ENCODE assay signal across 24 cellular contexts in the genomic region with DNA sequence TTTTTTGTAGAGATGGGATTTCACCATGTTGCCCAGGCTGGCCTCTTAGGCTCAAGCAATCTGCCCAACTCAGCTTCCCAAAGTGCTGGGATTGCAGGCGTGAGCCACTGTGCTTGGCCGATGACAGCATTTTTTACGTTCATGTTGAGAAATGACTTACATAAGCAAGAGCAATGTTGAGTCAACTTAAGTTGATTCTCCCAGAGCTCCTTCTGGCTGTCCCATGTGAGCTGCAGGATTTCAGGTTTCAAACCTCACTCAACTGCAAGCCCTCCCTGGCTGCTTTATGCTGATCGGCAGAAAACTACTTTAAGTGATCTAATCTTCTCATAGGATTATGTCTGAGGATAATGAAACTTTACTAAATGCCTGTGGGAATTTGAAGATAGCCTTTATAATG.
"Had no signal": no experiment of that assay in that cellular context is flagged by ENCODE, and none has a peak within 500 bp of the region (broad histone marks: within the 10 kb centered on the region; RNA-seq: fewer than 3 reads in every experiment).

No MANE protein-coding gene starts in this region.

- DNase-seq: activated CD4-positive, alpha-beta memory T cell treated with anti-CD3 and anti-CD28 coated beads for 36 hours; activated CD4-positive, alpha-beta T cell treated with anti-CD3 and anti-CD28 coated beads, Interleukin-2, amount 10 ng/mL, durations not matched to agents 7 days and 5 days; activated CD4-positive, CD25-positive, alpha-beta regulatory T cell; activated CD8-positive, alpha-beta memory T cell treated with anti-CD3 and anti-CD28 coated beads for 24 hours; activated gamma-delta T cell; activated naive CD4-positive, alpha-beta T cell treated with anti-CD3 and anti-CD28 coated beads for 36 hours; activated T-cell treated with anti-CD3 and anti-CD28 coated beads, Interleukin-2, amount 50 U/mL, for 4 hours; brain microvascular endothelial cell; KG1; NCI-H1092; NCI-H1417; NCI-H1930; NCI-H2171; NCI-H226; NCI-H526; NCI-H774; NK-92 treated with Interleukin-12 subunit alpha and Interleukin-12 subunit beta, amount 100 ng/mL, for 24 hours; Peyer's patch; SHP77 treated with DMSO at 0.1 percent for 48 hours had no signal

- H3K4me3 Mint-ChIP-seq: activated CD4-positive, alpha-beta memory T cell treated with anti-CD3 and anti-CD28 coated beads for 36 hours; activated CD4-positive, alpha-beta T cell treated with anti-CD3 and anti-CD28 coated beads, Interleukin-2, amount 10 ng/mL, durations not matched to agents 7 days and 5 days; activated naive CD4-positive, alpha-beta T cell treated with anti-CD3 and anti-CD28 coated beads for 36 hours; activated naive CD8-positive, alpha-beta T cell; activated T-cell treated with anti-CD3 and anti-CD28 coated beads, Interleukin-2, amount 50 U/mL, for 4 hours; IgD-negative memory B cell; T-helper 1 cell treated with Interleukin-12 subunit alpha and Interleukin-12 subunit beta and Interleukin-4 antibody, amounts not matched to agents 30 μg/mL and 1 μg/mL, for 36 hours had no signal

- H3K4me1 ChIP-seq: Peyer's patch had no signal

- H3K27ac Mint-ChIP-seq: activated CD4-positive, alpha-beta memory T cell treated with anti-CD3 and anti-CD28 coated beads for 36 hours; activated CD4-positive, alpha-beta T cell treated with anti-CD3 and anti-CD28 coated beads, Interleukin-2, amount 10 ng/mL, durations not matched to agents 7 days and 5 days; activated naive CD4-positive, alpha-beta T cell treated with anti-CD3 and anti-CD28 coated beads for 36 hours; activated naive CD8-positive, alpha-beta T cell; IgD-negative memory B cell; T-helper 1 cell treated with Interleukin-12 subunit alpha and Interleukin-12 subunit beta and Interleukin-4 antibody, amounts not matched to agents 30 μg/mL and 1 μg/mL, for 36 hours had no signal

- H3K9me3 Mint-ChIP-seq: activated CD4-positive, alpha-beta memory T cell treated with anti-CD3 and anti-CD28 coated beads for 36 hours; activated CD4-positive, alpha-beta T cell treated with anti-CD3 and anti-CD28 coated beads, Interleukin-2, amount 10 ng/mL, durations not matched to agents 7 days and 5 days; activated naive CD4-positive, alpha-beta T cell treated with anti-CD3 and anti-CD28 coated beads for 36 hours; activated T-cell treated with anti-CD3 and anti-CD28 coated beads, Interleukin-2, amount 50 U/mL, for 4 hours; IgD-negative memory B cell; T-helper 1 cell treated with Interleukin-12 subunit alpha and Interleukin-12 subunit beta and Interleukin-4 antibody, amounts not matched to agents 30 μg/mL and 1 μg/mL, for 36 hours had no signal

- H3K9me3 ChIP-seq: Peyer's patch had no signal

- H3K4me1 Mint-ChIP-seq: activated CD4-positive, alpha-beta T cell treated with anti-CD3 and anti-CD28 coated beads, Interleukin-2, amount 10 ng/mL, durations not matched to agents 7 days and 5 days; IgD-negative memory B cell had no signal

- H3K36me3 Mint-ChIP-seq: activated CD4-positive, alpha-beta memory T cell treated with anti-CD3 and anti-CD28 coated beads for 36 hours; activated naive CD8-positive, alpha-beta T cell; IgD-negative memory B cell had no signal

- H3K36me3 ChIP-seq: brain microvascular endothelial cell, cardiac muscle cell, Peyer's patch had no signal

- H3K27ac ChIP-seq: brain microvascular endothelial cell, cardiac muscle cell, Peyer's patch, RWPE1 had no signal

- H3K4me3 ChIP-seq: cardiac muscle cell, Peyer's patch had no signal

- H3K27me3 ChIP-seq: brain microvascular endothelial cell, cardiac muscle cell, Peyer's patch had no signal
